Comparison of ENCODE assay signal across 10 cellular contexts in the genomic region with DNA sequence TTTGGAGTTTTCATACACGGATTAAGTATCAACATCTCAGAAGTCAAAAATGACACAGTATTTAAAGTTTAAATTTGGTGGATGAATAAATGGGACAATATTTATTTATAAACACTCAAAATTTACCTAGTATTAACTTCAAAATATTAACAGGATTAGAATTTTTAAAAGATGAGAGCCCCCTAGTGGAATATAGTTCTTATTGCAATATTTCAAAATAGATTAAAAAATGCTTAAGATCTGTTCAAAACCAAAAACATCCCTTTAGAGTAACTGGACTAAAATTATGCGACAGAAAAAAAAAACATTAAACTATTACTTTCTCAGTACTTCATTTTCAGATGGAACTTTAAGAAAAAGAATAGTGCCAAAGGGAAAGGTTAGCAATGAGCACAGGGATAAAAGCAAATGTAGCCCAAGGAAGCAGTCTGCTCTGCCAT. TPM values are rescaled to one million over a fixed set of nuclear protein-coding genes. Genes with fewer than 3 reads are reported as not detected.
A peak's percentile ranks its signal among the peaks of the same experiment; 100 is the strongest.
DNase-seq lines count a peak whose midpoint lies in the region; ATAC-seq and TF ChIP-seq lines count a peak whose summit lies in the region.
"Had no signal": no experiment of that assay in that cellular context is flagged by ENCODE, and none has a peak within 500 bp of the region (broad histone marks: within the 10 kb centered on the region; RNA-seq: fewer than 3 reads in every experiment).

No MANE protein-coding gene starts in this region.

- TF ChIP-seq CTCF in BJ (IDR thresholded peaks at IDR 0.05; ENCODE audit: insufficient read depth, low read depth, low read length) (peak; percentile 36), HEK293 (tag by site-specific recombination; IDR thresholded peaks at IDR 0.05) (no peak), adrenal gland (IDR thresholded peaks at IDR 0.05) (peak; percentile 21 to 73 (median 56)), right lobe of liver (IDR thresholded peaks at IDR 0.05) (peak; percentile 37 to 64 (median 56))

- POLR2A ChIA-PET in BJ (lab: Charles Lee), result no interaction called here
- POLR2A ChIA-PET in HEK293 (lab: Yijun Ruan, JAX), result interaction anchor here (1.2 to 1.5 kb wide), 2 partner anchors 106 to 142 kb away, joined by 5 read pairs; a partner anchor contains a TSS

- DNase-seq in BJ (ENCODE audit: low read depth) (no peak), adrenal gland (no peak), right lobe of liver (no peak), T-helper 9 cell (no peak)
- DNase-seq in stimulated activated CD4-positive, alpha-beta T cell treated with anti-CD3 and anti-CD28 coated beads, Interleukin-15, amount 100 ng/mL, for 24 hours, result no peak
- no peak for DNase-seq in stimulated activated naive CD4-positive, alpha-beta T cell treated with Interleukin-2 at 50 U/mL for 16 hours (lab: John Stamatoyannopoulos, UW)
- DNase-seq: esophagus squamous epithelium had no signal

- H3K36me3 ChIP-seq in BJ (ENCODE audit: control insufficient read depth, insufficient read depth, low read length), result no peaks in the 10 kb centered on the region; the same call in none of the 2 replicates
- peaks cover 14 to 41% of the 10 kb centered on the region in 2 experiments for H3K36me3 ChIP-seq in HEK293 (ENCODE audit: control insufficient read depth in 2 of 2, insufficient read depth in 1 of 2, low read length in 2 of 2)
- H3K36me3 ChIP-seq in adrenal gland (replicated peaks in 1 of 2), result peaks cover 0 to 14% of the 10 kb centered on the region in 2 donors
- H3K36me3 ChIP-seq in right lobe of liver, result peaks cover 0 to 29% (median 7%) of the 10 kb centered on the region in 4 donors

- CTCF ChIA-PET in BJ (lab: Yijun Ruan, JAX), result interaction anchor here (0.6 to 2.5 kb wide), 19 partner anchors 10 to 210 kb away, joined by 3 to 11 read pairs (median 4); no protein-coding TSS in a partner anchor
- CTCF ChIA-PET in HEK293 (lab: Yijun Ruan, JAX), result interaction anchor here (0.6 to 5.2 kb wide), 38 partner anchors 9 to 499 kb away, joined by 3 to 55 read pairs (median 4); no protein-coding TSS in a partner anchor

- no peaks in the 10 kb centered on the region for H3K4me1 ChIP-seq in HEK293 (ENCODE audit: control insufficient read depth, insufficient read depth, low read length)
- no peaks in the 10 kb centered on the region for H3K4me1 ChIP-seq in adrenal gland (replicated peaks in 1 of 2)
- H3K4me1 ChIP-seq in right lobe of liver, result no peaks in the 10 kb centered on the region
- H3K4me1 ChIP-seq: esophagus squamous epithelium, SJSA1 had no signal

- H3K4me3 ChIP-seq in BJ (ENCODE audit: low read depth, low read length) (no peak overlapping the region), HEK293 (ENCODE audit: low read depth, low read length) (no peak overlapping the region), adrenal gland (no peak overlapping the region), right lobe of liver (no peak overlapping the region)
- H3K4me3 ChIP-seq: esophagus squamous epithelium, SJSA1 had no signal

- no peak overlapping the region for H3K27ac ChIP-seq in HEK293 (ENCODE audit: extremely low read depth, low read depth, low read length)
- H3K27ac ChIP-seq in adrenal gland, result no peak overlapping the region
- H3K27ac ChIP-seq in right lobe of liver, result no peak overlapping the region
- H3K27ac ChIP-seq: esophagus squamous epithelium, SJSA1 had no signal

- ATAC-seq in right lobe of liver (peak in 3 of 4 donors; percentile 34 to 43 (median 43)), GM21390 (IDR thresholded peaks at IDR 0.05; ENCODE audit: unreplicated experiment) (no peak)

- WGBS in adrenal gland, 4 donors, result 29 to 42% (median 37%) methylated on average over 2 of the region's 2 CpGs
- 40% methylated on average over 2 of the region's 2 CpGs for WGBS in right lobe of liver (ENCODE audit: insufficient coverage, low coverage, low lambda C conversion rate, missing lambda C conversion rate)

- TF ChIP-seq POLR2A in adrenal gland (IDR thresholded peaks at IDR 0.05) (no peak), right lobe of liver (IDR thresholded peaks at IDR 0.05) (no peak)

- H3K9me3 ChIP-seq in HEK293 (ENCODE audit: control insufficient read depth, insufficient read depth, low read depth, low read length) (no peaks in the 10 kb centered on the region), adrenal gland (replicated peaks in 1 of 3) (no peaks in the 10 kb centered on the region), right lobe of liver (no peaks in the 10 kb centered on the region)
- H3K9me3 ChIP-seq: esophagus squamous epithelium, SJSA1 had no signal

- no peaks in the 10 kb centered on the region for H3K27me3 ChIP-seq in BJ (ENCODE audit: control insufficient read depth, insufficient read depth, low read length)
- H3K27me3 ChIP-seq in adrenal gland, result no peaks in the 10 kb centered on the region
- H3K27me3 ChIP-seq in right lobe of liver, result no peaks in the 10 kb centered on the region
- H3K27me3 ChIP-seq: esophagus squamous epithelium, SJSA1 had no signal

- intact Hi-C loops in adrenal gland (cut with DNase I), result no loop called here
- intact Hi-C loops in right lobe of liver (cut with DNase I), result no loop called here

TF ChIP-seq in HEK293, 187 proteins besides CTCF, POLR2A, EP300 and RAD21:
- TF ChIP-seq ZNF654 (tag by site-specific recombination; IDR thresholded peaks at IDR 0.05; ENCODE audit: low read depth) (peak; percentile 54), ZNF830 (tag by site-specific recombination; IDR thresholded peaks at IDR 0.05; ENCODE audit: low read depth) (no peak), ZNF2 (tag by site-specific recombination; IDR thresholded peaks at IDR 0.05) (0 out of 2 replicates have a peak, but pooled peaks have one; percentile 30)

RNA-seq across cellular contexts. Expression of a gene that starts 56.6 kb away (rescaled TPM):
- polyA plus RNA-seq in BJ (2011; rRNA removed), result 36.2 and 65.4 TPM in 2 replicates
- polyA minus RNA-seq in BJ (2011; rRNA and poly(A)+ RNA removed), result 20.9 and 30.5 TPM in 2 replicates
- total RNA-seq in adrenal gland, result 100 to 1,000 TPM in 2 of 8 donors, 10 to 100 TPM in 6; 60.0 to 141 (median 78.2) TPM
- polyA plus RNA-seq in adrenal gland, result 100 to 1,000 TPM in 2 of 3 donors, 10 to 100 TPM in 1; 86.6 to 192 (median 105) TPM
- total RNA-seq in right lobe of liver, result 10 to 100 TPM; 35.0 to 72.5 (median 51.9) TPM
